25 cellular contexts compared by ENCODE assay signal in the genomic region with DNA sequence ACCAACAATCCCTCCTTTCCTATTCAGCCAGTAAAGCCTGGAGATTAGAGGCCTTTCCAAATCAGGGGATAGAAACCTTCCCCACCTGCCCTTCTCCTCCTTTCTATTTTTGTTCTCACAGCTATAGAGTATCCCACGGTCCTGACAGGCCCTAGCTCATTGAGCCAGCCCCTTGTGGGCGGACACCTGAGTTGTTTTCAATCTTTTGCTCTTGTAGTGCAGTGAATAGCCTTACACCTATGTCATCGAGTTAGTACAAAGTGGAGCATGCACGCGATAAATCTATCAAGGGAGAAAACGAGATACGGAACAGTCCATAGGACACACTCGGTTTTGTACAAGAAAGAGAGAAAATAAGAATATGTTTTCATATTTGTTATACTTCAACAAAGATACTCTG.
A peak's percentile ranks its signal among the peaks of the same experiment; 100 is the strongest.
DNase-seq lines count a peak whose midpoint lies in the region; ATAC-seq, FAIRE-seq and TF ChIP-seq lines count a peak whose summit lies in the region.
"Had no signal": no experiment of that assay in that cellular context is flagged by ENCODE, and none has a peak within 500 bp of the region (broad histone marks: within the 10 kb centered on the region; RNA-seq: fewer than 3 reads in every experiment).

No MANE protein-coding gene starts in this region.

- H3K27me3 ChIP-seq in mesendoderm (ENCODE audit: insufficient read depth, low read length, poor library complexity) (no peaks in the 10 kb centered on the region), small intestine (ENCODE audit: control insufficient read depth in 2 of 2, insufficient read depth in 2 of 2, low read length in 2 of 2) (peaks cover 0 to 10% of the 10 kb centered on the region in 2 donors), sigmoid colon (peaks cover 0 to 45% (median 12%) of the 10 kb centered on the region in 3 donors), gastrocnemius medialis (peaks cover 8 to 13% (median 12%) of the 10 kb centered on the region in 3 donors)
- H3K27me3 ChIP-seq: BE2C had no signal

- no peaks in the 10 kb centered on the region for H3K79me2 ChIP-seq in mesendoderm (ENCODE audit: control insufficient read depth, insufficient read depth, low read length)

- no peak for TF ChIP-seq CTCF in sigmoid colon (IDR thresholded peaks at IDR 0.05)
- TF ChIP-seq CTCF in gastrocnemius medialis (IDR thresholded peaks at IDR 0.05 in 4 of 5, conservative IDR thresholded peaks at IDR 0.05 in 1 of 5): no peak

- no peak overlapping the region for H3K4ac ChIP-seq in mesendoderm (ENCODE audit: low read depth, low read length)

- no peak overlapping the region for H3K4me2 ChIP-seq in mesendoderm (ENCODE audit: low read length)

- no peaks in the 10 kb centered on the region for H3K36me3 ChIP-seq in mesendoderm (ENCODE audit: control insufficient read depth, insufficient read depth, low read length)
- H3K36me3 ChIP-seq in small intestine (ENCODE audit: control insufficient read depth in 2 of 2, insufficient read depth in 2 of 2, low read length in 2 of 2): no peaks in the 10 kb centered on the region
- H3K36me3 ChIP-seq in sigmoid colon: no peaks in the 10 kb centered on the region
- H3K36me3 ChIP-seq in gastrocnemius medialis: no peaks in the 10 kb centered on the region
- H3K36me3 ChIP-seq: adrenal gland, BE2C, breast epithelium, stomach had no signal

- no peak overlapping the region for H2AK5ac ChIP-seq in mesendoderm (ENCODE audit: low read length)

- intact Hi-C loops in sigmoid colon (cut with DNase I) (no loop called here), gastrocnemius medialis (cut with DNase I; ENCODE audit: low total_unique reads) (no loop called here)

- in situ Hi-C loops in gastrocnemius medialis (cut with MboI; ENCODE audit: low sequenced_read_pairs in 4 of 4): no loop called here

- no peak overlapping the region for H4K8ac ChIP-seq in mesendoderm (ENCODE audit: low read depth, low read length)

- no peak overlapping the region for H4K5ac ChIP-seq in mesendoderm (ENCODE audit: low read length)

- no peak overlapping the region for H2BK15ac ChIP-seq in mesendoderm (replicated peaks; ENCODE audit: low read depth)

- H3K4me1 ChIP-seq in mesendoderm (ENCODE audit: control insufficient read depth, low read depth, low read length): peaks cover 15% of the 10 kb centered on the region
- H3K4me1 ChIP-seq in small intestine (ENCODE audit: control insufficient read depth in 2 of 2, insufficient read depth in 1 of 2, low read depth in 1 of 2, low read length in 1 of 2): no peaks in the 10 kb centered on the region
- H3K4me1 ChIP-seq in sigmoid colon: no peaks in the 10 kb centered on the region
- H3K4me1 ChIP-seq in gastrocnemius medialis: no peaks in the 10 kb centered on the region
- H3K4me1 ChIP-seq: adrenal gland, breast epithelium had no signal

- H3K9me3 ChIP-seq in small intestine (ENCODE audit: control insufficient read depth, low read depth) (no peaks in the 10 kb centered on the region), sigmoid colon (no peaks in the 10 kb centered on the region), gastrocnemius medialis (no peaks in the 10 kb centered on the region)
- H3K9me3 ChIP-seq: adrenal gland, BE2C, breast epithelium, stomach had no signal

- H3K18ac ChIP-seq in mesendoderm (ENCODE audit: low read length): no peak overlapping the region

- no peaks in the 10 kb centered on the region for H3K79me1 ChIP-seq in mesendoderm (ENCODE audit: low read length)

- ATAC-seq in gastrocnemius medialis: no peak
- ATAC-seq: right cardiac atrium had no signal

- TF ChIP-seq EP300 in sigmoid colon (IDR thresholded peaks at IDR 0.05): no peak

- no peak overlapping the region for H2BK5ac ChIP-seq in mesendoderm (ENCODE audit: low read length)

- TF ChIP-seq POLR2A in sigmoid colon (IDR thresholded peaks at IDR 0.05): no peak
- no peak for TF ChIP-seq POLR2A in gastrocnemius medialis (IDR thresholded peaks at IDR 0.05)

- no peak for FAIRE-seq in small intestine (lab: Jason Lieb, UNC)
- FAIRE-seq: A204.1, GM19239 had no signal

- no peak overlapping the region for H3K27ac ChIP-seq in mesendoderm (ENCODE audit: low read depth, low read length)
- no peak overlapping the region for H3K27ac ChIP-seq in small intestine (ENCODE audit: low read depth in 1 of 2, low read length in 1 of 2)
- no peak overlapping the region for H3K27ac ChIP-seq in sigmoid colon
- no peak overlapping the region for H3K27ac ChIP-seq in gastrocnemius medialis
- H3K27ac ChIP-seq: adrenal gland, breast epithelium, coronary artery, stomach had no signal

- H3K4me3 ChIP-seq in mesendoderm (ENCODE audit: low read length) (no peak overlapping the region), small intestine (ENCODE audit: low read depth in 1 of 2, low read length in 2 of 2) (no peak overlapping the region), sigmoid colon (no peak overlapping the region), gastrocnemius medialis (no peak overlapping the region)
- H3K4me3 ChIP-seq: adrenal gland, breast epithelium, coronary artery, stomach had no signal

- H3K9ac ChIP-seq in mesendoderm (ENCODE audit: low read length): no peak overlapping the region

- no peak overlapping the region for H3K56ac ChIP-seq in mesendoderm (ENCODE audit: low read length)

- H3K23ac ChIP-seq in mesendoderm (ENCODE audit: low read length): no peak overlapping the region

- DNase-seq in NCI-H1417 (lab: John Stamatoyannopoulos, UW) (peak; percentile 35 to 74 (median 45)), NCI-H1417 treated with DMSO at 0.1 percent for 48 hours (lab: John Stamatoyannopoulos, UW) (no peak), NCI-H146 (lab: John Stamatoyannopoulos, UW) (peak; percentile 25), NCI-H69 (lab: John Stamatoyannopoulos, UW) (peak; percentile 90), mesendoderm (peak; percentile 57), small intestine (no peak), sigmoid colon (no peak), gastrocnemius medialis (no peak)
- DNase-seq: activated CD4-positive, CD25-positive, alpha-beta regulatory T cell treated with anti-CD3 and anti-CD28 coated beads, Interleukin-2, amount 50 U/mL, for 72 hours; activated CD8-positive, alpha-beta memory T cell treated with anti-CD3 and anti-CD28 coated beads for 24 hours; activated naive CD4-positive, alpha-beta T cell; activated T-cell treated with anti-CD3 and anti-CD28 coated beads, Interleukin-2, amount 50 U/mL, for 24 hours; adrenal gland; BE2C; naive B cell; NCI-H1436 treated with DMSO at 0.1 percent for 48 hours; NCI-H524 treated with DMSO at 0.1 percent for 48 hours; right cardiac atrium; stomach; T1000; trophoblast cell had no signal

- WGBS in mesendoderm (ENCODE audit: extremely low coverage, insufficient coverage, low lambda C conversion rate): no CpG with 5 or more reads among the region's 8 CpGs
- 53 to 61% (median 57%) methylated on average over 8 of the region's 8 CpGs for WGBS in small intestine, 3 donors
- 69 to 73% methylated on average over 8 of the region's 8 CpGs for WGBS in sigmoid colon, 2 donors

- H2BK120ac ChIP-seq in mesendoderm (ENCODE audit: low read depth, low read length): no peak overlapping the region

Comparison
In these comparisons a context has a peak if more than half of its experiments do, and no peak if none do; other contexts are left out.
1. DNase-seq: peak in NCI-H1417 (3 of 3), NCI-H146 (single experiment), NCI-H69 (single experiment) and mesendoderm (single experiment); none in NCI-H1417 treated with DMSO at 0.1 percent for 48 hours (single experiment), small intestine (single experiment), sigmoid colon (single experiment) and gastrocnemius medialis (0 of 2).